ENCODE assay signal across 1 cellular context in the genomic region with DNA sequence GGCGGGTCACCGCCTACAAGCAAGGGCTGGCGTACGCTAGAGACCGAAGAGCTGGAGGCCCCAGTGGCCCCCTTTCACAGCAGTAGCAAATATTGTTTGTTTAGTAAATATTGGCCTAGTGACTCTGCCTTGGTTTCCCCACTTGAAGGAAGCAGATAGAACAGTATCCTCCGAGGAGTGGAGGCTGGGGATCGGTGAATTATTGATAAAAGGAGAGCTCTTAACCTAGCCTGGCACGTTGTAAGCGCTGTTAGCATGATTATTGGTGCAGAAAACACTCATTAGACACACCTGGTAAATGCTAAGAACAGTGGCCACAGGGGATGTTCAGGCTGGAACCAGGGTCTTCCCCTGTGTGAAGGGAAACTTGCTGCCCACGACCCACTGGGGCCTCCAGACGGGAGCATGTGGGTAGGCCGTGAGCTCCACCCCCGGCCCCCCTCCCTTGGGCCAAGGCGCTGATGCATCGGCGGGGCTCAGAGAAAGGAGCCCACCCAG.
TF ChIP-seq lines count a peak whose summit lies in the region.

No MANE protein-coding gene starts in this region.

TF ChIP-seq in HepG2, 621 proteins besides CTCF, POLR2A, EP300 and RAD21 (continued from another document and continues in another):
- TF ChIP-seq, protein P1, sequence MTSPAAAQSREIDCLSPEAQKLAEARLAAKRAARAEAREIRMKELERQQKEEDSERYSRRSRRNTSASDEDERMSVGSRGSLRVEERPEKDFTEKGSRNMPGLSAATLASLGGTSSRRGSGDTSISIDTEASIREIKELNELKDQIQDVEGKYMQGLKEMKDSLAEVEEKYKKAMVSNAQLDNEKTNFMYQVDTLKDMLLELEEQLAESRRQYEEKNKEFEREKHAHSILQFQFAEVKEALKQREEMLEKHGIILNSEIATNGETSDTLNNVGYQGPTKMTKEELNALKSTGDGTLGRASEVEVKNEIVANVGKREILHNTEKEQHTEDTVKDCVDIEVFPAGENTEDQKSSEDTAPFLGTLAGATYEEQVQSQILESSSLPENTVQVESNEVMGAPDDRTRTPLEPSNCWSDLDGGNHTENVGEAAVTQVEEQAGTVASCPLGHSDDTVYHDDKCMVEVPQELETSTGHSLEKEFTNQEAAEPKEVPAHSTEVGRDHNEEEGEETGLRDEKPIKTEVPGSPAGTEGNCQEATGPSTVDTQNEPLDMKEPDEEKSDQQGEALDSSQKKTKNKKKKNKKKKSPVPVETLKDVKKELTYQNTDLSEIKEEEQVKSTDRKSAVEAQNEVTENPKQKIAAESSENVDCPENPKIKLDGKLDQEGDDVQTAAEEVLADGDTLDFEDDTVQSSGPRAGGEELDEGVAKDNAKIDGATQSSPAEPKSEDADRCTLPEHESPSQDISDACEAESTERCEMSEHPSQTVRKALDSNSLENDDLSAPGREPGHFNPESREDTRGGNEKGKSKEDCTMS (CRISPR knock-in tag; conservative IDR thresholded peaks at IDR 0.05): no peak
- TF ChIP-seq MLLT10 (CRISPR knock-in tag; IDR thresholded peaks at IDR 0.05) (no peak), HES4 (CRISPR knock-in tag; IDR thresholded peaks at IDR 0.05; ENCODE audit: borderline replicate concordance) (no peak), SNAI1 (CRISPR knock-in tag; IDR thresholded peaks at IDR 0.05; ENCODE audit: borderline replicate concordance) (no peak; the same call in 1 of the 2 replicates), MBD4 (IDR thresholded peaks at IDR 0.05; ENCODE audit: borderline replicate concordance, low read length) (no peak; the same call in 1 of the 2 replicates), ZNF550 (CRISPR knock-in tag; IDR thresholded peaks at IDR 0.05; ENCODE audit: borderline replicate concordance) (no peak), SALL1 (CRISPR knock-in tag; IDR thresholded peaks at IDR 0.05) (no peak), MXD4 (CRISPR knock-in tag; IDR thresholded peaks at IDR 0.05) (no peak), ZNF260 (CRISPR knock-in tag; IDR thresholded peaks at IDR 0.05; ENCODE audit: borderline replicate concordance, low read depth) (no peak), YY1 (IDR thresholded peaks at IDR 0.05; ENCODE audit: insufficient read depth, insufficient replicate concordance, low read depth, low read length) (no peak), CAMTA2 (CRISPR knock-in tag; IDR thresholded peaks at IDR 0.05; ENCODE audit: borderline replicate concordance) (no peak), ZNF660 (CRISPR knock-in tag; IDR thresholded peaks at IDR 0.05; ENCODE audit: borderline replicate concordance, low read depth) (no peak), PAWR (CRISPR knock-in tag; IDR thresholded peaks at IDR 0.05; ENCODE audit: borderline replicate concordance) (no peak), ZC3H13 (CRISPR knock-in tag; IDR thresholded peaks at IDR 0.05) (no peak; the same call in 1 of the 2 replicates), ZNF230 (CRISPR knock-in tag; IDR thresholded peaks at IDR 0.05) (peak; percentile 27), RXRB (CRISPR knock-in tag; IDR thresholded peaks at IDR 0.05; ENCODE audit: borderline replicate concordance) (no peak), SYNCRIP (IDR thresholded peaks at IDR 0.05; ENCODE audit: insufficient read depth, low read depth, low read length) (no peak), ELF3 (CRISPR knock-in tag; IDR thresholded peaks at IDR 0.05) (no peak), POGZ (CRISPR knock-in tag; IDR thresholded peaks at IDR 0.05) (no peak), CBX5 (CRISPR knock-in tag; IDR thresholded peaks at IDR 0.05; ENCODE audit: borderline replicate concordance) (no peak), ZNF703 (CRISPR knock-in tag; IDR thresholded peaks at IDR 0.05; ENCODE audit: borderline replicate concordance) (no peak; the same call in 1 of the 2 replicates), TP53 (CRISPR knock-in tag; conservative IDR thresholded peaks at IDR 0.05) (no peak), ZNF431 (CRISPR knock-in tag; IDR thresholded peaks at IDR 0.05; ENCODE audit: borderline replicate concordance, low read depth) (0 out of 2 replicates have a peak, but pooled peaks have one; percentile 14), TARDBP (CRISPR knock-in tag; IDR thresholded peaks at IDR 0.05) (no peak), YEATS2 (CRISPR knock-in tag; IDR thresholded peaks at IDR 0.05; ENCODE audit: borderline replicate concordance) (no peak), ZNF446 (CRISPR knock-in tag; IDR thresholded peaks at IDR 0.05) (no peak), ZNF678 (CRISPR knock-in tag; IDR thresholded peaks at IDR 0.05) (no peak), ZSCAN22 (CRISPR knock-in tag; IDR thresholded peaks at IDR 0.05) (no peak), SP140L (CRISPR knock-in tag; IDR thresholded peaks at IDR 0.05; ENCODE audit: borderline replicate concordance) (no peak), ZFP36L2 (CRISPR knock-in tag; IDR thresholded peaks at IDR 0.05) (no peak), FOXA1 (IDR thresholded peaks at IDR 0.05) (no peak), FOXA1 (CRISPR knock-in tag; IDR thresholded peaks at IDR 0.05) (no peak), NR1H2 (CRISPR knock-in tag; IDR thresholded peaks at IDR 0.05; ENCODE audit: borderline replicate concordance, low read depth) (no peak), ZFYVE20 (CRISPR knock-in tag; IDR thresholded peaks at IDR 0.05; ENCODE audit: borderline replicate concordance, low read depth) (no peak), ZNF570 (CRISPR knock-in tag; IDR thresholded peaks at IDR 0.05; ENCODE audit: borderline replicate concordance) (no peak; the same call in 1 of the 2 replicates), NFYC (CRISPR knock-in tag; IDR thresholded peaks at IDR 0.05) (no peak)
- TF ChIP-seq, protein P2, sequence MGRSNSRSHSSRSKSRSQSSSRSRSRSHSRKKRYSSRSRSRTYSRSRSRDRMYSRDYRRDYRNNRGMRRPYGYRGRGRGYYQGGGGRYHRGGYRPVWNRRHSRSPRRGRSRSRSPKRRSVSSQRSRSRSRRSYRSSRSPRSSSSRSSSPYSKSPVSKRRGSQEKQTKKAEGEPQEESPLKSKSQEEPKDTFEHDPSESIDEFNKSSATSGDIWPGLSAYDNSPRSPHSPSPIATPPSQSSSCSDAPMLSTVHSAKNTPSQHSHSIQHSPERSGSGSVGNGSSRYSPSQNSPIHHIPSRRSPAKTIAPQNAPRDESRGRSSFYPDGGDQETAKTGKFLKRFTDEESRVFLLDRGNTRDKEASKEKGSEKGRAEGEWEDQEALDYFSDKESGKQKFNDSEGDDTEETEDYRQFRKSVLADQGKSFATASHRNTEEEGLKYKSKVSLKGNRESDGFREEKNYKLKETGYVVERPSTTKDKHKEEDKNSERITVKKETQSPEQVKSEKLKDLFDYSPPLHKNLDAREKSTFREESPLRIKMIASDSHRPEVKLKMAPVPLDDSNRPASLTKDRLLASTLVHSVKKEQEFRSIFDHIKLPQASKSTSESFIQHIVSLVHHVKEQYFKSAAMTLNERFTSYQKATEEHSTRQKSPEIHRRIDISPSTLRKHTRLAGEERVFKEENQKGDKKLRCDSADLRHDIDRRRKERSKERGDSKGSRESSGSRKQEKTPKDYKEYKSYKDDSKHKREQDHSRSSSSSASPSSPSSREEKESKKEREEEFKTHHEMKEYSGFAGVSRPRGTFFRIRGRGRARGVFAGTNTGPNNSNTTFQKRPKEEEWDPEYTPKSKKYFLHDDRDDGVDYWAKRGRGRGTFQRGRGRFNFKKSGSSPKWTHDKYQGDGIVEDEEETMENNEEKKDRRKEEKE (IDR thresholded peaks at IDR 0.05): no peak
- TF ChIP-seq, protein P3, sequence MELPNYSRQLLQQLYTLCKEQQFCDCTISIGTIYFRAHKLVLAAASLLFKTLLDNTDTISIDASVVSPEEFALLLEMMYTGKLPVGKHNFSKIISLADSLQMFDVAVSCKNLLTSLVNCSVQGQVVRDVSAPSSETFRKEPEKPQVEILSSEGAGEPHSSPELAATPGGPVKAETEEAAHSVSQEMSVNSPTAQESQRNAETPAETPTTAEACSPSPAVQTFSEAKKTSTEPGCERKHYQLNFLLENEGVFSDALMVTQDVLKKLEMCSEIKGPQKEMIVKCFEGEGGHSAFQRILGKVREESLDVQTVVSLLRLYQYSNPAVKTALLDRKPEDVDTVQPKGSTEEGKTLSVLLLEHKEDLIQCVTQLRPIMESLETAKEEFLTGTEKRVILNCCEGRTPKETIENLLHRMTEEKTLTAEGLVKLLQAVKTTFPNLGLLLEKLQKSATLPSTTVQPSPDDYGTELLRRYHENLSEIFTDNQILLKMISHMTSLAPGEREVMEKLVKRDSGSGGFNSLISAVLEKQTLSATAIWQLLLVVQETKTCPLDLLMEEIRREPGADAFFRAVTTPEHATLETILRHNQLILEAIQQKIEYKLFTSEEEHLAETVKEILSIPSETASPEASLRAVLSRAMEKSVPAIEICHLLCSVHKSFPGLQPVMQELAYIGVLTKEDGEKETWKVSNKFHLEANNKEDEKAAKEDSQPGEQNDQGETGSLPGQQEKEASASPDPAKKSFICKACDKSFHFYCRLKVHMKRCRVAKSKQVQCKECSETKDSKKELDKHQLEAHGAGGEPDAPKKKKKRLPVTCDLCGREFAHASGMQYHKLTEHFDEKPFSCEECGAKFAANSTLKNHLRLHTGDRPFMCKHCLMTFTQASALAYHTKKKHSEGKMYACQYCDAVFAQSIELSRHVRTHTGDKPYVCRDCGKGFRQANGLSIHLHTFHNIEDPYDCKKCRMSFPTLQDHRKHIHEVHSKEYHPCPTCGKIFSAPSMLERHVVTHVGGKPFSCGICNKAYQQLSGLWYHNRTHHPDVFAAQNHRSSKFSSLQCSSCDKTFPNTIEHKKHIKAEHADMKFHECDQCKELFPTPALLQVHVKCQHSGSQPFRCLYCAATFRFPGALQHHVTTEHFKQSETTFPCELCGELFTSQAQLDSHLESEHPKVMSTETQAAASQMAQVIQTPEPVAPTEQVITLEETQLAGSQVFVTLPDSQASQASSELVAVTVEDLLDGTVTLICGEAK (IDR thresholded peaks at IDR 0.05): no peak
- TF ChIP-seq, protein P3 (CRISPR knock-in tag; IDR thresholded peaks at IDR 0.05): no peak
- TF ChIP-seq, protein P4, sequence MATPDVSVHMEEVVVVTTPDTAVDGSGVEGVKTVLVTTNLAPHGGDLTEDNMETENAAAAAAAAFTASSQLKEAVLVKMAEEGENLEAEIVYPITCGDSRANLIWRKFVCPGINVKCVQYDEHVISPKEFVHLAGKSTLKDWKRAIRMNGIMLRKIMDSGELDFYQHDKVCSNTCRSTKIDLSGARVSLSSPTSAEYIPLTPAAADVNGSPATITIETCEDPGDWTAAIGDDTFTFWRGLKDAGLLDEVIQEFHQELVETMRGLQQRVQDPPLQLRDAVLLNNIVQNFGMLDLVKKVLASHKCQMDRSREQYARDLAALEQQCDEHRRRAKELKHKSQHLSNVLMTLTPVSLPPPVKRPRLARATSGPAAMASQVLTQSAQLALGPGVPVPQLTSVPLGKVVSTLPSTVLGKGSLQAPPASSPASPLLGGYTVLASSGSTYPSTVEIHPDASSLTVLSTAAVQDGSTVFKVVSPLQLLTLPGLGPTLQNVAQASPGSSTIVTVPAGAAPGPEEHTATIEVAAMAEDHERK (CRISPR knock-in tag; IDR thresholded peaks at IDR 0.05; ENCODE audit: low read depth): no peak; the same call in 1 of the 2 replicates
- TF ChIP-seq, protein P5, sequence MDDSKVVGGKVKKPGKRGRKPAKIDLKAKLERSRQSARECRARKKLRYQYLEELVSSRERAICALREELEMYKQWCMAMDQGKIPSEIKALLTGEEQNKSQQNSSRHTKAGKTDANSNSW (CRISPR knock-in tag; IDR thresholded peaks at IDR 0.05; ENCODE audit: borderline replicate concordance): no peak
- TF ChIP-seq, protein P6, sequence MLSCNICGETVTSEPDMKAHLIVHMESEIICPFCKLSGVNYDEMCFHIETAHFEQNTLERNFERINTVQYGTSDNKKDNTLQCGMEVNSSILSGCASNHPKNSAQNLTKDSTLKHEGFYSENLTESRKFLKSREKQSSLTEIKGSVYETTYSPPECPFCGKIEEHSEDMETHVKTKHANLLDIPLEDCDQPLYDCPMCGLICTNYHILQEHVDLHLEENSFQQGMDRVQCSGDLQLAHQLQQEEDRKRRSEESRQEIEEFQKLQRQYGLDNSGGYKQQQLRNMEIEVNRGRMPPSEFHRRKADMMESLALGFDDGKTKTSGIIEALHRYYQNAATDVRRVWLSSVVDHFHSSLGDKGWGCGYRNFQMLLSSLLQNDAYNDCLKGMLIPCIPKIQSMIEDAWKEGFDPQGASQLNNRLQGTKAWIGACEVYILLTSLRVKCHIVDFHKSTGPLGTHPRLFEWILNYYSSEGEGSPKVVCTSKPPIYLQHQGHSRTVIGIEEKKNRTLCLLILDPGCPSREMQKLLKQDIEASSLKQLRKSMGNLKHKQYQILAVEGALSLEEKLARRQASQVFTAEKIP (CRISPR knock-in tag; IDR thresholded peaks at IDR 0.05; ENCODE audit: borderline replicate concordance): no peak
- TF ChIP-seq, protein P7, sequence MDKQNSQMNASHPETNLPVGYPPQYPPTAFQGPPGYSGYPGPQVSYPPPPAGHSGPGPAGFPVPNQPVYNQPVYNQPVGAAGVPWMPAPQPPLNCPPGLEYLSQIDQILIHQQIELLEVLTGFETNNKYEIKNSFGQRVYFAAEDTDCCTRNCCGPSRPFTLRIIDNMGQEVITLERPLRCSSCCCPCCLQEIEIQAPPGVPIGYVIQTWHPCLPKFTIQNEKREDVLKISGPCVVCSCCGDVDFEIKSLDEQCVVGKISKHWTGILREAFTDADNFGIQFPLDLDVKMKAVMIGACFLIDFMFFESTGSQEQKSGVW (CRISPR knock-in tag; IDR thresholded peaks at IDR 0.05; ENCODE audit: borderline replicate concordance): peak; percentile 52; the same call in 1 of the 2 replicates
- TF ChIP-seq, protein P8, sequence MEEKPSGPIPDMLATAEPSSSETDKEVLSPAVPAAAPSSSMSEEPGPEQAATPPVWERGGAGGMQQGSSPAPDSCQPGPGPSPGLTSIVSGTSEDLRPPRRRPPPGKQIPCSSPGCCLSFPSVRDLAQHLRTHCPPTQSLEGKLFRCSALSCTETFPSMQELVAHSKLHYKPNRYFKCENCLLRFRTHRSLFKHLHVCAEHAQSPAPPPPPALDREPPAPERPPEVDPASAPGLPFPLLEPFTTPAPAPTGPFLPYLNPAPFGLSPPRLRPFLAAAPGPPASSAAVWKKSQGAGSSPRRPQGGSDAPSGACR (CRISPR knock-in tag; IDR thresholded peaks at IDR 0.05): no peak
